ENCODE assay signal across 10 cellular contexts in the genomic region with DNA sequence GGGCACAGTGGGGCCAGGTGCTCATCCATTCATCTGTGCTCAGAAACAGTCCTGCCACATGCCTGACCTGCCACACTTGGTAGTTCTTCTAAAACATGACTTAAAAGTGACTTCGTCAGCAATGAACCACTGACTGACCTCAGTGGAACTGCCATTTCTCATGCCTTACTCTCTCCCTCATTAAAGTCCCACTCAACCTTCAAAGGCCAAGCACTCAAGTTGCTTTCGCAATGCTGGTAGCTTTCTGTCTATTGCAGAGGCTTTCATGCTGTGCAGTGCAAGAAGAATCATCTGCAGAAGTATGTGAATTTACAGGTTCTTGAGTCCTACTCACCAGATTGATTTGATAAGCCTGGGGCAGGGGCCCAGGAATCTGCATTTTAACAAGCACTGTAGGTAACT. TPM values are rescaled to one million over a fixed set of nuclear protein-coding genes. Genes with fewer than 3 reads are reported as not detected.
A peak's percentile ranks its signal among the peaks of the same experiment; 100 is the strongest.
DNase-seq lines count a peak whose midpoint lies in the region; ATAC-seq and TF ChIP-seq lines count a peak whose summit lies in the region.
"Had no signal": no experiment of that assay in that cellular context is flagged by ENCODE, and none has a peak within 500 bp of the region (broad histone marks: within the 10 kb centered on the region; RNA-seq: fewer than 3 reads in every experiment).

No MANE protein-coding gene starts in this region.

- H3K4me3 ChIP-seq in tibial artery (no peak overlapping the region), PC-3 (ENCODE audit: low read length) (no peak overlapping the region), breast epithelium (no peak overlapping the region)
- H3K4me3 ChIP-seq: PC-9, skin epidermis had no signal

- no peaks in the 10 kb centered on the region for H4K20me1 ChIP-seq in PC-3 (ENCODE audit: low read length)

- peak; percentile 30 for DNase-seq in activated T-cell treated with anti-CD3 and anti-CD28 coated beads, Interleukin-2, amount 50 U/mL, for 24 hours
- DNase-seq in activated T-cell treated with anti-CD3 and anti-CD28 coated beads, Interleukin-2, amount 50 U/mL, for 1 hour = no peak
- DNase-seq in SKM-1 (lab: John Stamatoyannopoulos, UW; ENCODE audit: unreplicated experiment) = peak; percentile 50
- peak; percentile 58 for DNase-seq in glomerular visceral epithelial cell (ENCODE audit: extremely low spot score)
- DNase-seq in tibial artery = peak; percentile 13 to 24
- DNase-seq in central memory CD4-positive, alpha-beta T cell = no peak
- DNase-seq in PC-3 = no peak
- no peak for DNase-seq in breast epithelium (ENCODE audit: low spot score in 2 of 2)

- no peaks in the 10 kb centered on the region for H3K9me3 Mint-ChIP-seq in activated T-cell treated with anti-CD3 and anti-CD28 coated beads, Interleukin-2, amount 50 U/mL, for 24 hours

- H3K36me3 Mint-ChIP-seq in activated T-cell treated with anti-CD3 and anti-CD28 coated beads, Interleukin-2, amount 50 U/mL, for 24 hours (ENCODE audit: low read depth) = peaks cover 16% of the 10 kb centered on the region

- H3K27me3 ChIP-seq in tibial artery = no peaks in the 10 kb centered on the region
- no peaks in the 10 kb centered on the region for H3K27me3 ChIP-seq in PC-3 (ENCODE audit: low read length)
- H3K27me3 ChIP-seq in breast epithelium = no peaks in the 10 kb centered on the region

- H3K27ac Mint-ChIP-seq in activated T-cell treated with anti-CD3 and anti-CD28 coated beads, Interleukin-2, amount 50 U/mL, for 24 hours = peak overlapping the region; percentile 56

- H3K4me1 ChIP-seq in tibial artery (peaks cover 0 to 100% (median 87%) of the 10 kb centered on the region in 4 donors), PC-3 (ENCODE audit: insufficient read depth, low read length) (no peaks in the 10 kb centered on the region), breast epithelium (peaks cover 17 to 27% of the 10 kb centered on the region in 2 donors)

- H3K36me3 ChIP-seq in tibial artery (no peaks in the 10 kb centered on the region), PC-3 (ENCODE audit: low read depth, low read length) (no peaks in the 10 kb centered on the region), breast epithelium (no peaks in the 10 kb centered on the region)

- H3K9me2 ChIP-seq in PC-3 (replicated peaks; ENCODE audit: low read length) = no peaks in the 10 kb centered on the region

- H3K27me3 Mint-ChIP-seq in activated T-cell treated with anti-CD3 and anti-CD28 coated beads, Interleukin-2, amount 50 U/mL, for 24 hours = no peaks in the 10 kb centered on the region

- intact Hi-C loops in tibial artery (cut with DNase I; ENCODE audit: low total_unique reads) = no loop called here
- intact Hi-C loops in PC-3 (cut with micrococcal nuclease) = no loop called here
- intact Hi-C loops in breast epithelium (cut with DNase I; ENCODE audit: low total_unique reads) = no loop called here

- ATAC-seq in PC-3 = no peak

- H3F3A ChIP-seq in PC-3 (ENCODE audit: low read length, unreplicated experiment) = no peaks in the 10 kb centered on the region

- CTCF ChIA-PET in PC-3 (lab: Charles Lee) = no interaction called here

- H3K27ac ChIP-seq in tibial artery = no peak overlapping the region
- H3K27ac ChIP-seq in PC-3 (ENCODE audit: low read length) = no peak overlapping the region
- no peak overlapping the region for H3K27ac ChIP-seq in breast epithelium
- H3K27ac ChIP-seq: PC-9 had no signal

- H3K9me3 ChIP-seq in tibial artery (no peaks in the 10 kb centered on the region), PC-3 (ENCODE audit: low read length) (no peaks in the 10 kb centered on the region), breast epithelium (no peaks in the 10 kb centered on the region)

- no TSS peak for BruUV-seq in PC-3 (replicated peaks; lab: Mats Ljungman, UMichigan)

- H3K4me1 Mint-ChIP-seq in activated T-cell treated with anti-CD3 and anti-CD28 coated beads, Interleukin-2, amount 50 U/mL, for 24 hours (ENCODE audit: low read depth) = peaks cover 88% of the 10 kb centered on the region

- TF ChIP-seq CTCF in tibial artery (IDR thresholded peaks at IDR 0.05) = no peak
- TF ChIP-seq CTCF in PC-3 (conservative IDR thresholded peaks at IDR 0.05; ENCODE audit: low read depth, low read length) = no peak
- no peak for TF ChIP-seq CTCF in breast epithelium (IDR thresholded peaks at IDR 0.05)

- H3K79me2 ChIP-seq in PC-3 (ENCODE audit: low read length) = peaks cover 92% of the 10 kb centered on the region

- H3K4me2 ChIP-seq in PC-3 (ENCODE audit: low read length) = no peak overlapping the region
- H3K4me2 ChIP-seq: PC-9 had no signal

- no peak overlapping the region for H3K9ac ChIP-seq in PC-3 (ENCODE audit: low read length)

- POLR2A ChIA-PET in PC-3 (lab: Charles Lee; ENCODE audit: unreplicated experiment) = no interaction called here

- H3K4me3 Mint-ChIP-seq in activated T-cell treated with anti-CD3 and anti-CD28 coated beads, Interleukin-2, amount 50 U/mL, for 24 hours = no peak overlapping the region

- no peak overlapping the region for H2AFZ ChIP-seq in PC-3 (ENCODE audit: low read length)
- H2AFZ ChIP-seq: PC-9 had no signal

- TF ChIP-seq POLR2A in breast epithelium (IDR thresholded peaks at IDR 0.05) = no peak

RNA-seq across cellular contexts. Expression of gene B4GALT1, which starts 23.9 kb away (rescaled TPM):
- total RNA-seq in PC-3 (2014; rRNA removed) = 14.8 and 23.1 TPM in 2 replicates
- total RNA-seq in breast epithelium = 10 to 100 TPM; 60.8 to 81.8 (median 66.2) TPM

Comparison
In these comparisons a context has a peak if more than half of its experiments do, and no peak if none do; other contexts are left out.
1. DNase-seq: peak in activated T-cell treated with anti-CD3 and anti-CD28 coated beads, Interleukin-2, amount 50 U/mL, for 24 hours (single experiment), SKM-1 (single experiment), glomerular visceral epithelial cell (single experiment) and tibial artery (2 of 2); none in activated T-cell treated with anti-CD3 and anti-CD28 coated beads, Interleukin-2, amount 50 U/mL, for 1 hour (single experiment), central memory CD4-positive, alpha-beta T cell (single experiment), PC-3 (single experiment) and breast epithelium (0 of 2).